Comparison of ENCODE assay signal across 23 cellular contexts in genomic region chr16:20004931-20005330, GRCh38.
DNase-seq lines count a peak whose midpoint lies in the region; ATAC-seq, FAIRE-seq and TF ChIP-seq lines count a peak whose summit lies in the region.
"Had no signal": no experiment of that assay in that cellular context is flagged by ENCODE, and none has a peak within 500 bp of the region (broad histone marks: within the 10 kb centered on the region; RNA-seq: fewer than 3 reads in every experiment).

No MANE protein-coding gene starts in this region.

- H3K4ac ChIP-seq in H1 (replicated peaks; ENCODE audit: insufficient read length, low read depth, low read length) (no peak overlapping the region), neuronal stem cell (ENCODE audit: low read length) (no peak overlapping the region)

- POLR2A ChIA-PET in H1 (lab: Charles Lee; ENCODE audit: partially characterized antibody): interaction anchor here (0.8 to 1.9 kb wide), 2 partner anchors 10 to 98 kb away, joined by 3 to 7 read pairs; no protein-coding TSS in a partner anchor

- H4K5ac ChIP-seq in H1 (ENCODE audit: insufficient read length, low read depth, low read length): no peak overlapping the region

- peak overlapping the region; percentile 18; the same call in 1 of the 2 replicates for H2BK5ac ChIP-seq in H1 (ENCODE audit: low read depth, low read length)
- H2BK5ac ChIP-seq in neuronal stem cell (ENCODE audit: low read length): no peak overlapping the region

- CTCF ChIA-PET in H1 (lab: Charles Lee; ENCODE audit: partially characterized antibody): interaction anchor here (0.6 to 2.7 kb wide), 41 partner anchors 9 to 365 kb away, joined by 3 to 23 read pairs (median 4); no protein-coding TSS in a partner anchor

- no peak overlapping the region for H3K56ac ChIP-seq in H1 (replicated peaks; ENCODE audit: insufficient read length, low read depth, low read length)

- FAIRE-seq in H1 (lab: Jason Lieb, UNC): peak; percentile 99

- intact Hi-C loops in dorsolateral prefrontal cortex (cut with DNase I): no loop called here

- TF ChIP-seq POLR2A in H1 (IDR thresholded peaks at IDR 0.05; ENCODE audit: control extremely low read depth in 1 of 2, low read depth in 2 of 2, low read length in 2 of 2): no peak

- H2BK120ac ChIP-seq in H1 (replicated peaks; ENCODE audit: low read depth, low read length) (no peak overlapping the region), neuronal stem cell (ENCODE audit: low read depth, low read length) (no peak overlapping the region)

- H2AK5ac ChIP-seq in H1 (ENCODE audit: low read depth, low read length) (no peak overlapping the region), neuronal stem cell (ENCODE audit: low read depth, low read length) (peak overlapping the region; percentile 6)

- no peak overlapping the region for H3K18ac ChIP-seq in H1 (ENCODE audit: extremely low read depth, low read length)
- no peak overlapping the region for H3K18ac ChIP-seq in neuronal stem cell (ENCODE audit: low read length)

- peaks cover 0 to 5% (median 2%) of the 10 kb centered on the region in 4 experiments; a peak in 4 of 7 replicates for H3K4me1 ChIP-seq in H1 (replicated peaks in 1 of 4; ENCODE audit: control insufficient read depth in 3 of 4, insufficient read depth in 4 of 4, low read length in 3 of 4)
- H3K4me1 ChIP-seq in neuronal stem cell (ENCODE audit: control insufficient read depth in 2 of 2, insufficient read depth in 1 of 2, low read depth in 1 of 2, low read length in 2 of 2): no peaks in the 10 kb centered on the region
- H3K4me1 ChIP-seq: ascending aorta, vagina had no signal

- H3K79me1 ChIP-seq in H1 (ENCODE audit: low read depth, low read length) (no peaks in the 10 kb centered on the region), neuronal stem cell (ENCODE audit: low read depth, low read length) (no peaks in the 10 kb centered on the region)

- H2BK20ac ChIP-seq in H1 (ENCODE audit: low read length): no peak overlapping the region

- H3K4me2 ChIP-seq in H1 (ENCODE audit: insufficient read depth in 1 of 2, low read depth in 2 of 2, low read length in 2 of 2) (peak overlapping the region in 1 of 2 experiments; percentile 34; a peak in 1 of 4 replicates), neuronal stem cell (ENCODE audit: insufficient read depth, low read length, poor library complexity, severe bottlenecking) (no peak overlapping the region)
- H3K4me2 ChIP-seq: smooth muscle cell had no signal

- H3K9me3 ChIP-seq in H1 (ENCODE audit: insufficient read depth in 2 of 2, low read depth in 1 of 2, low read length in 1 of 2): no peaks in the 10 kb centered on the region; a peak in 1 of 4 replicates
- peaks cover 0 to 3% of the 10 kb centered on the region in 2 donors for H3K9me3 ChIP-seq in neuronal stem cell (replicated peaks in 1 of 2; ENCODE audit: control insufficient read depth in 2 of 2, insufficient read depth in 1 of 2, low read depth in 1 of 2, low read length in 2 of 2)
- H3K9me3 ChIP-seq: ascending aorta, vagina had no signal

- H4K20me1 ChIP-seq in H1 (replicated peaks in 1 of 2; ENCODE audit: control insufficient read depth in 1 of 2, insufficient read depth in 2 of 2, low read length in 2 of 2): no peaks in the 10 kb centered on the region

- H3K4me3 ChIP-seq in GM06990 (replicated peaks; ENCODE audit: low read depth, low read length) (no peak overlapping the region), H1 (ENCODE audit: extremely low read depth in 1 of 4, insufficient read depth in 2 of 4, low read depth in 3 of 4, low read length in 4 of 4) (no peak overlapping the region), neuronal stem cell (ENCODE audit: low read length in 2 of 2) (no peak overlapping the region), dorsolateral prefrontal cortex (no peak overlapping the region)
- H3K4me3 ChIP-seq: ascending aorta, lung, smooth muscle cell, vagina had no signal

- H3K27ac ChIP-seq in H1 (ENCODE audit: low read depth, low read length) (no peak overlapping the region), neuronal stem cell (replicated peaks; ENCODE audit: low read length) (no peak overlapping the region), dorsolateral prefrontal cortex (no peak overlapping the region)
- H3K27ac ChIP-seq: ascending aorta, epithelial cell of prostate, vagina had no signal

- no peak for TF ChIP-seq EP300 in H1 (IDR thresholded peaks at IDR 0.05; ENCODE audit: borderline replicate concordance in 1 of 2, low read depth in 2 of 2, low read length in 2 of 2)

- TF ChIP-seq CTCF in GM06990 (IDR thresholded peaks at IDR 0.05; ENCODE audit: insufficient read depth, low read length, poor library complexity, severe bottlenecking): peak; percentile 17
- peak; percentile 29 to 73 (median 60) for TF ChIP-seq CTCF in H1 (IDR thresholded peaks at IDR 0.05; ENCODE audit: control extremely low read depth in 1 of 3, insufficient read depth in 1 of 3, low read depth in 1 of 3, low read length in 3 of 3)
- no peak for TF ChIP-seq CTCF in dorsolateral prefrontal cortex (IDR thresholded peaks at IDR 0.05 in 54 of 56, conservative IDR thresholded peaks at IDR 0.05 in 2 of 56; ENCODE audit: low read depth in 1 of 56, partially characterized antibody in 56 of 56)

- no peak overlapping the region for H4K8ac ChIP-seq in H1 (ENCODE audit: extremely low read depth, insufficient read depth, low read length)
- H4K8ac ChIP-seq in neuronal stem cell (ENCODE audit: low read depth, low read length): no peak overlapping the region

- H3K23ac ChIP-seq in H1 (ENCODE audit: insufficient read length) (no peak overlapping the region), neuronal stem cell (ENCODE audit: low read depth, low read length, poor library complexity) (no peak overlapping the region)

- H3K27me3 ChIP-seq in GM06990 (replicated peaks; ENCODE audit: control insufficient read depth, insufficient read depth, low read length) (no peaks in the 10 kb centered on the region), H1 (replicated peaks in 1 of 4; ENCODE audit: control insufficient read depth in 3 of 4, extremely low read depth in 1 of 4, insufficient read depth in 3 of 4, low read length in 3 of 4) (no peaks in the 10 kb centered on the region), neuronal stem cell (ENCODE audit: control insufficient read depth in 3 of 3, insufficient read depth in 3 of 3, low read depth in 1 of 3, low read length in 3 of 3) (peaks cover 0 to 2% (median 0%) of the 10 kb centered on the region in 3 experiments), dorsolateral prefrontal cortex (peaks cover 0 to 27% (median 7%) of the 10 kb centered on the region in 45 donors)
- H3K27me3 ChIP-seq: ascending aorta, vagina had no signal

- peaks cover 1% of the 10 kb centered on the region; the same call in 1 of the 2 replicates for H3K23me2 ChIP-seq in H1 (ENCODE audit: low read depth, low read length)

- H3K9ac ChIP-seq in H1 (replicated peaks in 1 of 4; ENCODE audit: extremely low read depth in 1 of 4, low read depth in 3 of 4, low read length in 3 of 4) (no peak overlapping the region), neuronal stem cell (ENCODE audit: low read depth, low read length, poor library complexity) (no peak overlapping the region)

- H3K14ac ChIP-seq in H1 (ENCODE audit: insufficient read length) (no peak overlapping the region), neuronal stem cell (ENCODE audit: low read length) (no peak overlapping the region)

- ATAC-seq in GM21786 (IDR thresholded peaks at IDR 0.05; ENCODE audit: unreplicated experiment) (no peak), HG02642 (IDR thresholded peaks at IDR 0.05; ENCODE audit: poor library complexity, unreplicated experiment) (no peak)
- ATAC-seq: stimulated activated naive B cell treated with anti-CD40 and anti-IgM and Interleukin-4, amounts not matched to agents 10 μg/mL and 1 μg/mL and 100 μg/mL, for 72 hours had no signal

- DNase-seq in GM06990 (ENCODE audit: extremely low read depth, insufficient read length) (no peak), HuH-7 (ENCODE audit: low spot score) (peak; percentile 36), H1 (ENCODE audit: low read depth in 1 of 2, low spot score in 2 of 2) (peak in 1 of 2 experiments; percentile 36), neuronal stem cell (ENCODE audit: low spot score) (no peak), dorsolateral prefrontal cortex (no peak)
- DNase-seq: AML-193; caudate nucleus; dermis blood vessel endothelial cell; DMS79; foreskin melanocyte; hypothalamus; NCI-H1417; NCI-H446; nucleus accumbens; RPMI8226; stimulated activated naive B cell treated with anti-CD40 and anti-IgM and Interleukin-4, amounts not matched to agents 10 μg/mL and 1 μg/mL and 100 μg/mL, for 72 hours had no signal

- H2BK15ac ChIP-seq in H1 (ENCODE audit: low read length) (0 out of 2 replicates have a peak overlapping the region, but pooled peaks have one; percentile 12), neuronal stem cell (ENCODE audit: low read length) (no peak overlapping the region)

- H3K79me2 ChIP-seq in H1 (ENCODE audit: control insufficient read depth in 1 of 2, insufficient read depth in 2 of 2, low read length in 2 of 2): no peaks in the 10 kb centered on the region

- H2BK12ac ChIP-seq in H1 (ENCODE audit: low read depth, low read length) (no peak overlapping the region; the same call in 1 of the 2 replicates), neuronal stem cell (ENCODE audit: low read length) (no peak overlapping the region)

- H4K91ac ChIP-seq in H1 (replicated peaks; ENCODE audit: insufficient read length, low read length): no peak overlapping the region
- H4K91ac ChIP-seq in neuronal stem cell (ENCODE audit: low read depth, low read length, poor library complexity): no peak overlapping the region

- 55% methylated on average over 3 of the region's 3 CpGs; no CpG with 5 or more reads in 1 of the 2 experiments for WGBS in H1 (ENCODE audit: extremely low coverage in 1 of 2, insufficient coverage in 1 of 2, insufficient read length in 1 of 2, insufficient replicate concordance in 2 of 2, low coverage in 1 of 2, low lambda C conversion rate in 2 of 2, missing lambda C conversion rate in 1 of 2), 2 experiments
- WGBS in neuronal stem cell (ENCODE audit: extremely low coverage in 2 of 2, insufficient read length in 2 of 2, insufficient replicate concordance in 1 of 2), 2 donors: no CpG with 5 or more reads among the region's 3 CpGs

- H3K36me3 ChIP-seq in GM06990 (ENCODE audit: control insufficient read depth, insufficient read depth, low read length) (no peaks in the 10 kb centered on the region), H1 (ENCODE audit: control insufficient read depth in 2 of 4, insufficient read depth in 4 of 4, low read length in 3 of 4) (no peaks in the 10 kb centered on the region), neuronal stem cell (replicated peaks in 1 of 2; ENCODE audit: control insufficient read depth in 2 of 2, insufficient read depth in 2 of 2, low read length in 2 of 2) (no peaks in the 10 kb centered on the region)
- H3K36me3 ChIP-seq: ascending aorta, vagina had no signal

- TF ChIP-seq RAD21 in H1 (IDR thresholded peaks at IDR 0.05 in 1 of 2, conservative IDR thresholded peaks at IDR 0.05 in 1 of 2; ENCODE audit: low read depth in 2 of 2, low read length in 2 of 2): peak; percentile 44 to 69; a peak in 3 of 4 replicates

- no peak overlapping the region; the same call in 1 of the 2 replicates for H2AFZ ChIP-seq in H1 (ENCODE audit: low read length)
- H2AFZ ChIP-seq in neuronal stem cell (ENCODE audit: low read length): no peak overlapping the region

Comparison
In these comparisons a context has a peak if more than half of its experiments do, and no peak if none do; other contexts are left out.
1. CTCF ChIP-seq: peak in GM06990 (single experiment) and H1 (3 of 3); none in dorsolateral prefrontal cortex (0 of 56).